31 cellular contexts compared by ENCODE assay signal in the genomic region with DNA sequence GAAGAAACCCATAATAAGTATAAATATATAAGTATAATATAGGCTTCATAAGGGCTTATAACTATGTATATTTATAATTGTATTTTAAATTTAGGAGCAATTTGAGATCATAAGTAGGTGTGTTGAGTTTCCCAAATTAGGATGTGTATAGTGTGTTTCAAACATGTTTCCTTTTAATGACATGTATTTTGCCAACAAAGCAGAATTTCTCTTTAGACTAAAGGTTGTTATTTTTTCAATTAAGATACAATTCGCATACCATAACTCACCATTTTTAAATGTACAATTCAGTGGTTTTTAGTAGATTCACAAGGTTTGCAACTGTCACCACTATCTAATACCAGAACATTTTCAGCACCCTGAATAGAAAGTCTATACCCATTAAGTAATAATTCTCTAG. TPM values are rescaled to one million over a fixed set of nuclear protein-coding genes. Genes with fewer than 3 reads are reported as not detected.
"Had no signal": no experiment of that assay in that cellular context is flagged by ENCODE, and none has a peak within 500 bp of the region (broad histone marks: within the 10 kb centered on the region; RNA-seq: fewer than 3 reads in every experiment).

No MANE protein-coding gene starts in this region.

- H3K4me3 ChIP-seq: neural progenitor cell, ovary, psoas muscle, skin epidermis, smooth muscle cell, spleen, stomach, thoracic aorta, thyroid gland, tibial nerve, upper lobe of left lung, vagina had no signal

- DNase-seq: natural killer cell; occipital lobe; psoas muscle; right cardiac atrium; spleen; stimulated activated CD4-positive, alpha-beta T cell treated with anti-CD3 and anti-CD28 coated beads, Interleukin-12 subunit alpha, Interleukin-12 subunit beta, amount 100 ng/mL, for 4 hours; stimulated activated CD4-positive, alpha-beta T cell treated with anti-CD3 and anti-CD28 coated beads, Interleukin-1b, Interleukin-23, amount 100 ng/mL, for 48 hours; stimulated activated CD4-positive, alpha-beta T cell treated with anti-CD3 and anti-CD28 coated beads, Interleukin-4, amount 100 ng/mL, for 1 hour; stimulated activated CD4-positive, alpha-beta T cell treated with anti-CD3 and anti-CD28 coated beads, Interleukin-4, amount 100 ng/mL, for 4 hours; stimulated activated CD8-positive, alpha-beta memory T cell treated with anti-CD3 and anti-CD28 coated beads, Interleukin-4, amount 100 ng/mL, for 48 hours; stomach; upper lobe of left lung had no signal

- FAIRE-seq: urothelium cell line had no signal

- H3K4me1 ChIP-seq: neural progenitor cell, parathyroid adenoma, psoas muscle, spleen, stomach, thyroid gland, tibial nerve, upper lobe of left lung, vagina had no signal

- H3K9ac ChIP-seq: neural progenitor cell, parathyroid adenoma had no signal

- H3K27me3 ChIP-seq: neural progenitor cell, ovary, spleen, stomach, thyroid gland, tibial nerve, upper lobe of left lung, vagina had no signal

- H3K9me3 ChIP-seq: ovary, psoas muscle, spleen, stomach, thoracic aorta, thyroid gland, tibial nerve, upper lobe of left lung, vagina had no signal

- H3K36me3 ChIP-seq: neural progenitor cell, ovary, spleen, stomach, thoracic aorta, thyroid gland, tibial nerve, upper lobe of left lung, vagina had no signal

- H3K4me2 ChIP-seq: neural progenitor cell, smooth muscle cell had no signal

- H3K27ac ChIP-seq: neural progenitor cell, ovary, parathyroid adenoma, psoas muscle, skin epidermis, spleen, stomach, thoracic aorta, thyroid gland, tibial nerve, upper lobe of left lung, vagina had no signal

- H2AFZ ChIP-seq: neural progenitor cell, parathyroid adenoma had no signal

- H3K79me2 ChIP-seq: parathyroid adenoma had no signal

- ATAC-seq: sciatic nerve; stimulated activated memory B cell treated with anti-CD40 and anti-IgM and Interleukin-4, amounts not matched to agents 10 μg/mL and 1 μg/mL and 100 μg/mL, for 72 hours had no signal

RNA-seq across cellular contexts. Expression of a gene that starts 59.9 kb away (rescaled TPM):
- total RNA-seq: osteoblast, ovary, progenitor cell of endocrine pancreas, renal cortical epithelial cell, right cardiac atrium, smooth muscle cell, subcutaneous adipose tissue, temporal lobe, thoracic aorta, thyroid gland, tibial nerve, ureter, vagina had no signal
- polyA plus RNA-seq: neural cell, psoas muscle, right cardiac atrium, smooth muscle cell had no signal
